In the genomic region with DNA sequence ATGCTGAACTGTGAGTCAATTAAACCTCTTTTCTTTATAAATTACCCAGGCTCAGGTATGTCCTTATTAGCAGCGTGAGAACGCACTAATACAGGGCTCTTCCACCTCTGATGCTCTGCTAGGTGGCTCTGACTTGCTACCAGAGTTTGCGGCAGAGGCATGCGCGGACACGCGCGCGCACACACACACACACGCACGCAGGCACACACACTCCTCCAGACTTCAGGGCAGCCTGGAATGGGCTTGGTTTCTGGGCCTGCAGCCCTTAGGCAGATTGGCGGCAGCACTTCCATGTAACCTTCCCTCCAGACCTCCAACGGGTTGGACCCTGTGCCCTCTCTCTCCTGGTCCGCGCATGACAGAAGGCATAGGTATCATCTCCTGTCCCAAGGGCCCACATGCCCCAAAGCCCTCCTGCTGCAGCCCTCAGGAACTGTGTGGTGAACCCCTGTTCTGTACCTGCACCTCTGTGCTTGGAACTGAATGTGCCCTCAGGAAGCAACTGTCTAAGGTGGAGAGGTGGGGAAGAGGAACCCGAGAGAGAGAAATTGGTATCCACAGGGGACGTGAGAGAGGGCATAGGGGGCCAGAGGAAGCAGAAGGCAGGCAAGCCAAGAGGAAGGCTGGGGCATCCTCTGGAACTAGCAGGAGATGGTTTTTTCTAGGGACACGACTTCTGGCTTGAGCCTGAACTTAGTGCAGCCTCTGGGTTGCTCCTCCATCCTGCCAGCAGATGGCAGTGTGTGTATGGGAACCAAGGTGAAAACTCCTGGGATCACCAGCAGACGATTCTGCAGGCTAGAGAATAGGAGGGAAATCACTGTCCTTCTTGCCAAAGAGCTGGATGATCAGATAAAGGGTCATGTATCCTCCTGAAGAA, we compare ENCODE assay signal across 8 cellular contexts. TPM values are rescaled to one million over a fixed set of nuclear protein-coding genes. Genes with fewer than 3 reads are reported as not detected.
A peak's percentile ranks its signal among the peaks of the same experiment; 100 is the strongest.
DNase-seq lines count a peak whose midpoint lies in the region; ATAC-seq, FAIRE-seq and TF ChIP-seq lines count a peak whose summit lies in the region.

No MANE protein-coding gene starts in this region.

- TF ChIP-seq CTCF in Panc1 (IDR thresholded peaks at IDR 0.05) (peak; percentile 98), heart right ventricle (IDR thresholded peaks at IDR 0.05) (peak; percentile 63 to 91 (median 85))

- CTCF ChIA-PET in Panc1 (lab: Charles Lee), result interaction anchor here (1.0 to 1.6 kb wide), 3 partner anchors 13 to 375 kb away, joined by 3 to 8 read pairs (median 3); no protein-coding TSS in a partner anchor

- no peak overlapping the region for H3K27ac Mint-ChIP-seq in activated naive CD8-positive, alpha-beta T cell treated with anti-CD3 and anti-CD28 coated beads, Interleukin-2, amount 50 U/mL, for 24 hours

- FAIRE-seq in GM12891 (lab: Jason Lieb, UNC), result peak; percentile 88

- H3K4me3 ChIP-seq in Panc1 (ENCODE audit: low read depth in 2 of 2, low read length in 2 of 2) (no peak overlapping the region), heart right ventricle (no peak overlapping the region)

- TF ChIP-seq POLR2A in GM12891 (IDR thresholded peaks at IDR 0.05; ENCODE audit: low read depth, low read length), result no peak

- peak; percentile 79 for TF ChIP-seq RAD21 in Ishikawa (IDR thresholded peaks at IDR 0.05; ENCODE audit: low read depth)

- H3K9me3 ChIP-seq in Panc1 (ENCODE audit: control insufficient read depth, insufficient read depth, low read depth, low read length) (no peaks in the 10 kb centered on the region), heart right ventricle (no peaks in the 10 kb centered on the region)

- TF ChIP-seq EP300 in Ishikawa (IDR thresholded peaks at IDR 0.05; ENCODE audit: borderline replicate concordance), result no peak

- H3K4me3 Mint-ChIP-seq in activated naive CD8-positive, alpha-beta T cell treated with anti-CD3 and anti-CD28 coated beads, Interleukin-2, amount 50 U/mL, for 24 hours, result no peak overlapping the region

- peak; percentile 86 for DNase-seq in AG08395 (ENCODE audit: low spot score)
- DNase-seq in GM12891 (ENCODE audit: insufficient read length, low spot score), result peak; percentile 66
- peak; percentile 74 for DNase-seq in Panc1 (ENCODE audit: low read depth, low spot score)
- DNase-seq in activated naive CD8-positive, alpha-beta T cell treated with anti-CD3 and anti-CD28 coated beads, Interleukin-2, amount 50 U/mL, for 24 hours, result peak; percentile 52
- DNase-seq in heart right ventricle, result peak; percentile 46 to 63
- peak; percentile 77 for DNase-seq in retina

- no peaks in the 10 kb centered on the region for H3K9me3 Mint-ChIP-seq in activated naive CD8-positive, alpha-beta T cell treated with anti-CD3 and anti-CD28 coated beads, Interleukin-2, amount 50 U/mL, for 24 hours

- H3K27ac ChIP-seq in Panc1 (ENCODE audit: low read length) (no peak overlapping the region), heart right ventricle (no peak overlapping the region)

- BruUV-seq in Panc1 (replicated peaks; lab: Mats Ljungman, UMichigan), result no TSS peak

- no peaks in the 10 kb centered on the region for H3K36me3 ChIP-seq in Panc1 (ENCODE audit: control insufficient read depth, insufficient read depth, low read length)
- H3K36me3 ChIP-seq in heart right ventricle, result no peaks in the 10 kb centered on the region

- H3K27me3 ChIP-seq in Panc1 (ENCODE audit: control insufficient read depth, insufficient read depth, low read length), result peaks cover 15% of the 10 kb centered on the region
- H3K27me3 ChIP-seq in heart right ventricle, result peaks cover 0 to 30% (median 9%) of the 10 kb centered on the region in 7 donors

- intact Hi-C loops in Panc1 (cut with micrococcal nuclease; ENCODE audit: unreplicated experiment) (loop anchor here (1.0 kb wide), 1 partner anchor 374 kb away; no protein-coding TSS in a partner anchor), heart right ventricle (cut with DNase I) (loop anchor here in 1 of 10 donors (2.0 kb wide), 1 partner anchor 71 kb away; the partner anchor contains the start of gene LMO1)

- H3K4me1 Mint-ChIP-seq in activated naive CD8-positive, alpha-beta T cell treated with anti-CD3 and anti-CD28 coated beads, Interleukin-2, amount 50 U/mL, for 24 hours, result no peaks in the 10 kb centered on the region

- H3K27me3 Mint-ChIP-seq in activated naive CD8-positive, alpha-beta T cell treated with anti-CD3 and anti-CD28 coated beads, Interleukin-2, amount 50 U/mL, for 24 hours, result peaks cover 17% of the 10 kb centered on the region

- POLR2A ChIA-PET in Panc1 (lab: Charles Lee), result no interaction called here

- in situ Hi-C loops in Panc1 (cut with HindIII; ENCODE audit: low pct_unique_long_range_greater_than_20kb, low sequenced_read_pairs), result no loop called here

- WGBS in heart right ventricle, 2 donors, result 71 to 73% methylated on average over 19 of the region's 19 CpGs

- H3K36me3 Mint-ChIP-seq in activated naive CD8-positive, alpha-beta T cell treated with anti-CD3 and anti-CD28 coated beads, Interleukin-2, amount 50 U/mL, for 24 hours (ENCODE audit: low read depth), result no peaks in the 10 kb centered on the region

- ATAC-seq in Panc1, result peak; percentile 93
- ATAC-seq in activated naive CD8-positive, alpha-beta T cell treated with anti-CD3 and anti-CD28 coated beads, Interleukin-2, amount 50 U/mL, for 24 hours, result peak; percentile 15
- ATAC-seq in heart right ventricle, result peak; percentile 46 to 87 (median 79)
- ATAC-seq in HG02852 (IDR thresholded peaks at IDR 0.05; ENCODE audit: unreplicated experiment), result no peak

- no peaks in the 10 kb centered on the region for H3K4me1 ChIP-seq in Panc1 (ENCODE audit: control insufficient read depth, insufficient read depth, low read length)
- peaks cover 0 to 3% (median 0%) of the 10 kb centered on the region in 9 donors for H3K4me1 ChIP-seq in heart right ventricle

TF ChIP-seq in GM12891, 5 proteins besides CTCF, POLR2A, EP300 and RAD21:
- TF ChIP-seq TAF1 (IDR thresholded peaks at IDR 0.05; ENCODE audit: low read depth, low read length) (no peak), PAX5 (IDR thresholded peaks at IDR 0.05; ENCODE audit: insufficient read depth, low read length, severe bottlenecking) (no peak), SPI1 (IDR thresholded peaks at IDR 0.05; ENCODE audit: low read depth, low read length) (no peak), POLR2AphosphoS5 (IDR thresholded peaks at IDR 0.05; ENCODE audit: low read depth, low read length) (no peak), POU2F2 (IDR thresholded peaks at IDR 0.05; ENCODE audit: low read depth, low read length) (no peak)

TF ChIP-seq in Ishikawa, 13 proteins besides CTCF, POLR2A, EP300 and RAD21:
- TF ChIP-seq REST (IDR thresholded peaks at IDR 0.05; ENCODE audit: low read depth), result no peak
- TF ChIP-seq TEAD4 (IDR thresholded peaks at IDR 0.05), result no peak
- TF ChIP-seq CEBPB (IDR thresholded peaks at IDR 0.05), result no peak
- TF ChIP-seq, protein P1, sequence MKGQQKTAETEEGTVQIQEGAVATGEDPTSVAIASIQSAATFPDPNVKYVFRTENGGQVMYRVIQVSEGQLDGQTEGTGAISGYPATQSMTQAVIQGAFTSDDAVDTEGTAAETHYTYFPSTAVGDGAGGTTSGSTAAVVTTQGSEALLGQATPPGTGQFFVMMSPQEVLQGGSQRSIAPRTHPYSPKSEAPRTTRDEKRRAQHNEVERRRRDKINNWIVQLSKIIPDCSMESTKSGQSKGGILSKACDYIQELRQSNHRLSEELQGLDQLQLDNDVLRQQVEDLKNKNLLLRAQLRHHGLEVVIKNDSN (IDR thresholded peaks at IDR 0.05), result no peak
- TF ChIP-seq TAF1 (IDR thresholded peaks at IDR 0.05; ENCODE audit: low read depth), result no peak
- TF ChIP-seq NFIC (IDR thresholded peaks at IDR 0.05), result no peak
- TF ChIP-seq TCF12 (IDR thresholded peaks at IDR 0.05; ENCODE audit: low read depth), result no peak
- TF ChIP-seq, protein P2, sequence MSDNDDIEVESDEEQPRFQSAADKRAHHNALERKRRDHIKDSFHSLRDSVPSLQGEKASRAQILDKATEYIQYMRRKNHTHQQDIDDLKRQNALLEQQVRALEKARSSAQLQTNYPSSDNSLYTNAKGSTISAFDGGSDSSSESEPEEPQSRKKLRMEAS (IDR thresholded peaks at IDR 0.05), result no peak
- no peak for TF ChIP-seq FOXM1 (IDR thresholded peaks at IDR 0.05; ENCODE audit: borderline replicate concordance, low read depth)
- TF ChIP-seq EGR1 (IDR thresholded peaks at IDR 0.05), result no peak
- no peak for TF ChIP-seq ZBTB7A (IDR thresholded peaks at IDR 0.05; ENCODE audit: low read depth)
- no peak for TF ChIP-seq YY1 (IDR thresholded peaks at IDR 0.05; ENCODE audit: low read depth)
- TF ChIP-seq CREB1 (IDR thresholded peaks at IDR 0.05; ENCODE audit: low read depth), result no peak

RNA-seq across cellular contexts. Expression of gene RIC3, which starts 23.4 kb away (rescaled TPM):
- 8.6 TPM for polyA plus RNA-seq in GM12891 (2012; ENCODE audit: low read depth, missing spikeins)
- total RNA-seq in Panc1 (2021; ENCODE audit: unreplicated experiment), result 4.2 TPM
- 0.55 TPM for polyA plus RNA-seq in Panc1 (2012; ENCODE audit: insufficient read length)
- 10 to 100 TPM; 10.6 to 16.5 (median 12.5) TPM for total RNA-seq in heart right ventricle
- polyA plus RNA-seq in heart right ventricle, result 10 to 100 TPM in 1 of 2 donors, 1 to 10 TPM in 1; 4.7 to 17.0 TPM
